ENCODE assay signal across 29 cellular contexts in genomic region chr5:31049933-31050704, GRCh38.
A peak's percentile ranks its signal among the peaks of the same experiment; 100 is the strongest.
DNase-seq lines count a peak whose midpoint lies in the region; ATAC-seq and TF ChIP-seq lines count a peak whose summit lies in the region.
"Had no signal": no experiment of that assay in that cellular context is flagged by ENCODE, and none has a peak within 500 bp of the region (broad histone marks: within the 10 kb centered on the region; RNA-seq: fewer than 3 reads in every experiment).

No MANE protein-coding gene starts in this region.

- CTCF ChIA-PET in WTC11 (lab: Charles Lee), result interaction anchor here (1.0 to 1.3 kb wide), 2 partner anchors 137 to 182 kb away, joined by 3 to 5 read pairs; no protein-coding TSS in a partner anchor

- H3K4me3 Mint-ChIP-seq in WTC11, result no peak overlapping the region
- H3K4me3 Mint-ChIP-seq: activated CD4-positive, alpha-beta memory T cell treated with anti-CD3 and anti-CD28 coated beads, Interleukin-2, amount 10 ng/mL, durations not matched to agents 7 days and 5 days; activated naive CD8-positive, alpha-beta T cell treated with anti-CD3 and anti-CD28 coated beads, Interleukin-2, amount 10 ng/mL, durations not matched to agents 7 days and 5 days; endodermal cell had no signal

- no peaks in the 10 kb centered on the region for H3K27me3 Mint-ChIP-seq in WTC11 (ENCODE audit: low read depth)
- H3K27me3 Mint-ChIP-seq: activated CD4-positive, alpha-beta memory T cell treated with anti-CD3 and anti-CD28 coated beads, Interleukin-2, amount 10 ng/mL, durations not matched to agents 7 days and 5 days; activated naive CD8-positive, alpha-beta T cell treated with anti-CD3 and anti-CD28 coated beads, Interleukin-2, amount 10 ng/mL, durations not matched to agents 7 days and 5 days had no signal

- no peak for TF ChIP-seq POLR2A in heart left ventricle (IDR thresholded peaks at IDR 0.05)

- peak; percentile 24 for DNase-seq in NCI-H1092 treated with DMSO at 0.1 percent for 48 hours (lab: John Stamatoyannopoulos, UW)
- DNase-seq in NCI-H1092 (lab: John Stamatoyannopoulos, UW), result no peak
- no peak for DNase-seq in WTC11 (ENCODE audit: low spot score)
- peak; percentile 7 for DNase-seq in hepatic stellate cell (ENCODE audit: low spot score)
- DNase-seq in heart left ventricle, result no peak
- no peak for DNase-seq in mesenteric fat pad (ENCODE audit: low spot score)
- DNase-seq in osteoblast (ENCODE audit: insufficient read length, low spot score, missing footprints), result no peak
- DNase-seq: 8988T; activated CD4-positive, alpha-beta memory T cell treated with anti-CD3 and anti-CD28 coated beads, Interleukin-2, amount 10 ng/mL, durations not matched to agents 7 days and 5 days; activated effector memory CD4-positive, alpha-beta T cell treated with Interleukin-2 at 50 U/mL for 16 hours; activated naive CD8-positive, alpha-beta T cell treated with anti-CD3 and anti-CD28 coated beads, Interleukin-2, amount 10 ng/mL, durations not matched to agents 7 days and 5 days; cortex of kidney; DMS79; endodermal cell; gastrocnemius medialis; GM23248; kidney; lower lobe of right lung; NCI-H1694 treated with DMSO at 0.1 percent for 48 hours; NCI-H226; PC-9; SHP77 treated with DMSO at 0.1 percent for 48 hours; stimulated activated CD8-positive, alpha-beta memory T cell treated with anti-CD3 and anti-CD28 coated beads, Interleukin-4, amount 100 ng/mL, for 48 hours; T1000 had no signal

- WGBS in heart left ventricle, 4 donors, result 74 to 81% (median 77%) methylated on average over 2 of the region's 2 CpGs

- H3K27ac Mint-ChIP-seq in WTC11, result no peak overlapping the region
- H3K27ac Mint-ChIP-seq: activated CD4-positive, alpha-beta memory T cell treated with anti-CD3 and anti-CD28 coated beads, Interleukin-2, amount 10 ng/mL, durations not matched to agents 7 days and 5 days; activated naive CD8-positive, alpha-beta T cell treated with anti-CD3 and anti-CD28 coated beads, Interleukin-2, amount 10 ng/mL, durations not matched to agents 7 days and 5 days; endodermal cell had no signal

- H3K9me3 ChIP-seq in heart left ventricle, result peaks cover 0 to 4% (median 0%) of the 10 kb centered on the region in 12 donors
- no peaks in the 10 kb centered on the region for H3K9me3 ChIP-seq in osteoblast (ENCODE audit: low read depth, low read length)
- H3K9me3 ChIP-seq: breast epithelium, esophagus muscularis mucosa, gastrocnemius medialis, lower lobe of right lung, neutrophil, tibial nerve had no signal

- H3K79me2 ChIP-seq in osteoblast (ENCODE audit: insufficient read depth, low read length), result no peaks in the 10 kb centered on the region

- peaks cover 54% of the 10 kb centered on the region for H3K4me1 Mint-ChIP-seq in WTC11
- H3K4me1 Mint-ChIP-seq: activated CD4-positive, alpha-beta memory T cell treated with anti-CD3 and anti-CD28 coated beads, Interleukin-2, amount 10 ng/mL, durations not matched to agents 7 days and 5 days; activated naive CD8-positive, alpha-beta T cell treated with anti-CD3 and anti-CD28 coated beads, Interleukin-2, amount 10 ng/mL, durations not matched to agents 7 days and 5 days had no signal

- no peaks in the 10 kb centered on the region for H4K20me1 ChIP-seq in osteoblast (ENCODE audit: insufficient read depth, low read length)

- peaks cover 5% of the 10 kb centered on the region for H3K9me3 Mint-ChIP-seq in WTC11
- H3K9me3 Mint-ChIP-seq: endodermal cell had no signal

- H3K27ac ChIP-seq in heart left ventricle (no peak overlapping the region), osteoblast (ENCODE audit: low read depth, low read length) (no peak overlapping the region)
- H3K27ac ChIP-seq: breast epithelium, esophagus muscularis mucosa, gastrocnemius medialis, GM23248, lower lobe of right lung, neutrophil, PC-9, tibial nerve had no signal

- H3K4me1 ChIP-seq in heart left ventricle (no peaks in the 10 kb centered on the region), osteoblast (ENCODE audit: insufficient read depth, low read length) (no peaks in the 10 kb centered on the region)
- H3K4me1 ChIP-seq: breast epithelium, esophagus muscularis mucosa, gastrocnemius medialis, lower lobe of right lung had no signal

- no peak overlapping the region for H2AFZ ChIP-seq in osteoblast (ENCODE audit: low read length)
- H2AFZ ChIP-seq: GM23248, PC-9 had no signal

- POLR2A ChIA-PET in WTC11 (lab: Charles Lee), result interaction anchor here (0.6 kb wide), 1 partner anchor 9 kb away, joined by 3 read pairs; no protein-coding TSS in a partner anchor

- intact Hi-C loops in heart left ventricle (cut with DNase I), result no loop called here

- H3K36me3 ChIP-seq in heart left ventricle (no peaks in the 10 kb centered on the region), osteoblast (ENCODE audit: insufficient read depth, low read length) (no peaks in the 10 kb centered on the region)
- H3K36me3 ChIP-seq: breast epithelium, esophagus muscularis mucosa, gastrocnemius medialis, lower lobe of right lung, neutrophil, tibial nerve had no signal

- no peak overlapping the region for H3K4me3 ChIP-seq in heart left ventricle
- no peak overlapping the region for H3K4me3 ChIP-seq in osteoblast (ENCODE audit: insufficient read depth, low read length)
- H3K4me3 ChIP-seq: breast epithelium, esophagus muscularis mucosa, gastrocnemius medialis, GM23248, lower lobe of right lung, PC-9, tibial nerve had no signal

- ATAC-seq in WTC11 (peak; percentile 82), GM21717 (IDR thresholded peaks at IDR 0.05; ENCODE audit: unreplicated experiment) (no peak), heart left ventricle (no peak)
- ATAC-seq: gastrocnemius medialis, lower lobe of right lung had no signal

- no peak overlapping the region for H3K4me2 ChIP-seq in osteoblast (ENCODE audit: insufficient read depth, low read length)
- H3K4me2 ChIP-seq: PC-9 had no signal

- no peaks in the 10 kb centered on the region for H3K36me3 Mint-ChIP-seq in WTC11
- H3K36me3 Mint-ChIP-seq: activated naive CD8-positive, alpha-beta T cell treated with anti-CD3 and anti-CD28 coated beads, Interleukin-2, amount 10 ng/mL, durations not matched to agents 7 days and 5 days had no signal

- H3K27me3 ChIP-seq in heart left ventricle (no peaks in the 10 kb centered on the region), osteoblast (ENCODE audit: insufficient read depth, low read length) (no peaks in the 10 kb centered on the region)
- H3K27me3 ChIP-seq: breast epithelium, esophagus muscularis mucosa, gastrocnemius medialis, neutrophil, tibial nerve had no signal

- TF ChIP-seq CTCF in WTC11 (IDR thresholded peaks at IDR 0.05) (no peak), heart left ventricle (IDR thresholded peaks at IDR 0.05) (no peak), osteoblast (IDR thresholded peaks at IDR 0.05; ENCODE audit: extremely low read depth, low read depth, low read length) (no peak)

TF ChIP-seq in WTC11, 78 proteins besides CTCF, POLR2A, EP300 and RAD21:
- TF ChIP-seq TEAD1 (CRISPR knock-in tag; IDR thresholded peaks at IDR 0.05) (no peak), SMAD3 (CRISPR knock-in tag; IDR thresholded peaks at IDR 0.05; ENCODE audit: borderline replicate concordance) (no peak), IRF2 (CRISPR knock-in tag; IDR thresholded peaks at IDR 0.05; ENCODE audit: borderline replicate concordance, low read depth) (no peak), ZNF232 (CRISPR knock-in tag; IDR thresholded peaks at IDR 0.05) (no peak), PRRX2 (CRISPR knock-in tag; IDR thresholded peaks at IDR 0.05) (no peak), GTF2I (CRISPR knock-in tag; conservative IDR thresholded peaks at IDR 0.05) (no peak)

Comparison
In these comparisons a context has a peak if more than half of its experiments do, and no peak if none do; other contexts are left out.
1. DNase-seq: peak in NCI-H1092 treated with DMSO at 0.1 percent for 48 hours (single experiment) and hepatic stellate cell (single experiment); none in NCI-H1092 (single experiment), WTC11 (single experiment), heart left ventricle (0 of 5), mesenteric fat pad (single experiment) and osteoblast (single experiment).